Comparison of ENCODE assay signal across 26 cellular contexts in genomic region chr13:95209109-95209508, GRCh38.
"Had no signal": no experiment of that assay in that cellular context is flagged by ENCODE, and none has a peak within 500 bp of the region (broad histone marks: within the 10 kb centered on the region; RNA-seq: fewer than 3 reads in every experiment).

No MANE protein-coding gene starts in this region.

- H3K4me1 Mint-ChIP-seq: immature natural killer cell; stimulated activated effector memory CD8-positive, alpha-beta T cell treated with anti-CD3 and anti-CD28 coated beads, Interleukin-12 subunit alpha, Interleukin-12 subunit beta, amount 100 ng/mL, for 72 hours had no signal

- H3K4me3 ChIP-seq: esophagus squamous epithelium, lower lobe of right lung, ovary, psoas muscle, sigmoid colon, testis, tibial artery had no signal

- H3K36me3 ChIP-seq: ovary had no signal

- H3K27me3 Mint-ChIP-seq: dendritic cell treated with granulocyte-macrophage colony-stimulating factor and Interleukin-4, amounts not matched to agents 40 ng/mL and 50 ng/mL, for 4 days; naive thymus-derived CD8-positive, alpha-beta T cell; type B pancreatic cell had no signal

- H3K27ac ChIP-seq: esophagus squamous epithelium, lower lobe of right lung, ovary, psoas muscle, sigmoid colon, testis, tibial artery had no signal

- H3K27me3 ChIP-seq: esophagus squamous epithelium, ovary, sigmoid colon, testis, tibial artery had no signal

- H3K27ac Mint-ChIP-seq: dendritic cell treated with granulocyte-macrophage colony-stimulating factor and Interleukin-4, amounts not matched to agents 40 ng/mL and 50 ng/mL, for 4 days; immature natural killer cell; naive thymus-derived CD8-positive, alpha-beta T cell; nephron progenitor cell; stimulated activated effector memory CD8-positive, alpha-beta T cell treated with anti-CD3 and anti-CD28 coated beads, Interleukin-12 subunit alpha, Interleukin-12 subunit beta, amount 100 ng/mL, for 72 hours; type B pancreatic cell had no signal

- ATAC-seq: left colon; left ventricle myocardium superior; lower lobe of right lung; naive thymus-derived CD8-positive, alpha-beta T cell; psoas muscle; right cardiac atrium; stimulated activated effector memory CD8-positive, alpha-beta T cell treated with anti-CD3 and anti-CD28 coated beads, Interleukin-12 subunit alpha, Interleukin-12 subunit beta, amount 100 ng/mL, for 72 hours; stimulated activated naive CD8-positive, alpha-beta T cell treated with anti-CD3 and anti-CD28 coated beads, Interleukin-15, Interleukin-2, amounts not matched to agents 100 U/mL and 50 U/mL, for 24 hours had no signal

- DNase-seq: effector memory CD4-positive, alpha-beta T cell; esophagus squamous epithelium; hypothalamus; immature natural killer cell; islet precursor cell; kidney glomerular epithelial cell; left colon; left ventricle myocardium superior; lower lobe of right lung; naive thymus-derived CD8-positive, alpha-beta T cell; nephron progenitor cell; occipital lobe; ovary; posterior cingulate gyrus; psoas muscle; right cardiac atrium; sigmoid colon; stimulated activated CD4-positive, alpha-beta T cell treated with anti-CD3 and anti-CD28 coated beads, Interleukin-2, amount 100 ng/mL, for 24 hours; stimulated activated CD4-positive, alpha-beta T cell treated with anti-CD3 and anti-CD28 coated beads, Interleukin-4, amount 100 ng/mL, for 24 hours; stimulated activated naive CD8-positive, alpha-beta T cell treated with anti-CD3 and anti-CD28 coated beads, Interleukin-15, Interleukin-2, amounts not matched to agents 100 U/mL and 50 U/mL, for 24 hours; substantia nigra; testis; tibial artery had no signal

- H3K9me3 ChIP-seq: esophagus squamous epithelium, lower lobe of right lung, ovary, psoas muscle, sigmoid colon, testis, tibial artery had no signal

- H3K4me3 Mint-ChIP-seq: dendritic cell treated with granulocyte-macrophage colony-stimulating factor and Interleukin-4, amounts not matched to agents 40 ng/mL and 50 ng/mL, for 4 days; immature natural killer cell; naive thymus-derived CD8-positive, alpha-beta T cell; nephron progenitor cell; stimulated activated effector memory CD8-positive, alpha-beta T cell treated with anti-CD3 and anti-CD28 coated beads, Interleukin-12 subunit alpha, Interleukin-12 subunit beta, amount 100 ng/mL, for 72 hours; type B pancreatic cell had no signal

- H3K9me3 Mint-ChIP-seq: dendritic cell treated with granulocyte-macrophage colony-stimulating factor and Interleukin-4, amounts not matched to agents 40 ng/mL and 50 ng/mL, for 4 days; immature natural killer cell; naive thymus-derived CD8-positive, alpha-beta T cell; nephron progenitor cell; stimulated activated effector memory CD8-positive, alpha-beta T cell treated with anti-CD3 and anti-CD28 coated beads, Interleukin-12 subunit alpha, Interleukin-12 subunit beta, amount 100 ng/mL, for 72 hours had no signal

- H3K4me1 ChIP-seq: esophagus squamous epithelium, lower lobe of right lung, sigmoid colon, testis, tibial artery had no signal
